In the genomic region with DNA sequence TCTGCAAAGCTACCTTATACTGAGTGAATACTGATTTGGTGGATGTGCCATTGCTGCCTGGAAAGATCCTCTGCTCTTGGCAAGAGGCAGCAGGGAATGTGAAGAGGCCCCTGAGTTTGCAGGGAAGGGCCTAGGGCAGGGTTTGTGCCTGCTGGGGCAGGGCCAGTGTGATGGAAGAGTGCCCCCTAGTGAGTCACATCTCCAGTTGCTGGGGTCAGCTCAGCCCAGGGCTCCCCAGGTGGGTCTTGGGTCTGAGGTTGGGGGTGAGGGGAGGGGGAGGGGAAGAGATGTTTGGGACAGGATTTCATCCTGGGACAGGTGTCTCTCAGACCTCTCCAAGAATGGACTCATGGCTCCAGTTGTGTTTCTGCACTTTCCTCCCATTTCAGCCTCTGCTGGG, we compare ENCODE assay signal across 8 cellular contexts. TPM values are rescaled to one million over a fixed set of nuclear protein-coding genes. Genes with fewer than 3 reads are reported as not detected.
DNase-seq lines count a peak whose midpoint lies in the region; ATAC-seq, FAIRE-seq and TF ChIP-seq lines count a peak whose summit lies in the region.

No MANE protein-coding gene starts in this region.

- H3K4me2 ChIP-seq in Loucy (ENCODE audit: low read depth, low read length, poor library complexity, severe bottlenecking) = no peak overlapping the region

- no peaks in the 10 kb centered on the region for H3K79me2 ChIP-seq in Loucy (ENCODE audit: insufficient read depth, low read length)

- no peak overlapping the region for H2AFZ ChIP-seq in Loucy (ENCODE audit: low read length)

- no peaks in the 10 kb centered on the region for H3K27me3 Mint-ChIP-seq in chondrocyte (ENCODE audit: low read depth)

- peaks cover 23% of the 10 kb centered on the region for H3K27me3 ChIP-seq in Loucy (ENCODE audit: insufficient read depth, low read length, poor library complexity, severe bottlenecking)

- H3K9me3 ChIP-seq in Loucy (ENCODE audit: insufficient read depth, low read depth, low read length) = no peaks in the 10 kb centered on the region
- no peaks in the 10 kb centered on the region for H3K9me3 ChIP-seq in mucosa of descending colon

- ATAC-seq in mucosa of descending colon (no peak), GM19452 (IDR thresholded peaks at IDR 0.05; ENCODE audit: unreplicated experiment) (no peak), GM18498 (IDR thresholded peaks at IDR 0.05; ENCODE audit: unreplicated experiment) (no peak), HG03196 (IDR thresholded peaks at IDR 0.05; ENCODE audit: unreplicated experiment) (no peak)

- intact Hi-C loops in mucosa of descending colon (cut with DNase I, micrococcal nuclease) = loop anchor here (2.0 to 5.0 kb wide), 2 partner anchors 66 to 70 kb away; no protein-coding TSS in a partner anchor

- H3K9ac ChIP-seq in Loucy (ENCODE audit: low read depth, low read length, poor library complexity, severe bottlenecking) = no peak overlapping the region

- H3K4me3 ChIP-seq in Loucy (ENCODE audit: low read length, poor library complexity, severe bottlenecking) (no peak overlapping the region), mucosa of descending colon (no peak overlapping the region)

- FAIRE-seq in HTR-8/SVneo (lab: Jason Lieb, UNC) = no peak

- H3K36me3 ChIP-seq in Loucy (ENCODE audit: insufficient read depth, low read length) (no peaks in the 10 kb centered on the region), mucosa of descending colon (ENCODE audit: low read depth) (no peaks in the 10 kb centered on the region)

- no peaks in the 10 kb centered on the region for H3F3A ChIP-seq in Loucy (ENCODE audit: low read depth)

- H3K9me2 ChIP-seq in Loucy (replicated peaks; ENCODE audit: low read depth, low read length) = no peaks in the 10 kb centered on the region

- peak; percentile 66 for DNase-seq in Daoy (ENCODE audit: low read depth)
- no peak for DNase-seq in chondrocyte (ENCODE audit: low spot score)
- DNase-seq in mucosa of descending colon = peak in 2 of 3 donors; percentile 68 to 69
- no peak for DNase-seq in HTR-8/SVneo (ENCODE audit: insufficient read length, low spot score)

- peaks cover 9% of the 10 kb centered on the region for H3K4me1 ChIP-seq in Loucy (ENCODE audit: insufficient read depth, low read length, poor library complexity, severe bottlenecking)
- peaks cover 18% of the 10 kb centered on the region for H3K4me1 ChIP-seq in mucosa of descending colon (ENCODE audit: low read depth)

- H3K4me1 Mint-ChIP-seq in chondrocyte (ENCODE audit: low read depth) = peaks cover 11% of the 10 kb centered on the region

- H3K4me3 Mint-ChIP-seq in chondrocyte (ENCODE audit: unreplicated experiment) = no peak overlapping the region

- no peak overlapping the region for H3K27ac Mint-ChIP-seq in chondrocyte (ENCODE audit: unreplicated experiment)

- H3K9me3 Mint-ChIP-seq in chondrocyte (ENCODE audit: low read depth) = no peaks in the 10 kb centered on the region

- peaks cover under 1% of the 10 kb centered on the region for H3K36me3 Mint-ChIP-seq in chondrocyte (ENCODE audit: low read depth)

- no peaks in the 10 kb centered on the region for H4K20me1 ChIP-seq in Loucy (ENCODE audit: insufficient read depth, low read length, poor library complexity, severe bottlenecking)

- TF ChIP-seq CTCF in Loucy (conservative IDR thresholded peaks at IDR 0.05; ENCODE audit: low read length) (peak; percentile 82), chondrocyte (IDR thresholded peaks at IDR 0.05) (peak; percentile 63), mucosa of descending colon (IDR thresholded peaks at IDR 0.05) (peak; percentile 36)

RNA-seq across cellular contexts. Expression of a gene that starts 4.1 kb away (rescaled TPM):
- total RNA-seq in Daoy (2014; rRNA removed; shearing (Covaris generic)) = 99.8 and 102 TPM in 2 replicates
- total RNA-seq in chondrocyte = 145 to 259 TPM (median 256 TPM) in 3 replicates
- 10 to 100 TPM; 17.9 to 35.1 (median 21.2) TPM for total RNA-seq in mucosa of descending colon

Comparison
In these comparisons a context has a peak if more than half of its experiments do, and no peak if none do; other contexts are left out.
1. DNase-seq: peak in Daoy (single experiment) and mucosa of descending colon (2 of 3); none in chondrocyte (single experiment) and HTR-8/SVneo (single experiment).
2. Peak in every context shown above with its lines, with median percentiles within 50 percentile points of each other: CTCF ChIP-seq.